Comparison of ENCODE assay signal across 20 cellular contexts in genomic region chr11:18907391-18907790, GRCh38. TPM values are rescaled to one million over a fixed set of nuclear protein-coding genes. Genes with fewer than 3 reads are reported as not detected.
DNase-seq lines count a peak whose midpoint lies in the region; ATAC-seq and TF ChIP-seq lines count a peak whose summit lies in the region.
"Had no signal": no experiment of that assay in that cellular context is flagged by ENCODE, and none has a peak within 500 bp of the region (broad histone marks: within the 10 kb centered on the region; RNA-seq: fewer than 3 reads in every experiment).

No MANE protein-coding gene starts in this region.

- no peaks in the 10 kb centered on the region for H3K27me3 Mint-ChIP-seq in endothelial cell (ENCODE audit: unreplicated experiment)

- DNase-seq in NCI-H446 treated with DMSO at 0.1 percent for 48 hours (lab: John Stamatoyannopoulos, UW) (peak; percentile 16), NCI-H446 (lab: John Stamatoyannopoulos, UW) (no peak), endothelial cell (ENCODE audit: low spot score) (no peak), kidney tubule cell (ENCODE audit: low spot score) (peak; percentile 49), GM19240 (ENCODE audit: insufficient read length, low spot score) (no peak), cortex of kidney (lab: John Stamatoyannopoulos, UW) (no peak)
- DNase-seq: AML-193, DMS79 treated with DMSO at 0.1 percent for 48 hours, NCI-H187, NCI-H510A, NCI-H748 treated with DMSO at 0.1 percent for 48 hours, PC-9, RPMI8226, SHP77, SW 1271 had no signal

- peaks cover 29% of the 10 kb centered on the region for H3K4me1 Mint-ChIP-seq in endothelial cell (ENCODE audit: unreplicated experiment)
- H3K4me1 Mint-ChIP-seq: IgD-negative memory B cell had no signal

- TF ChIP-seq CTCF in endothelial cell (IDR thresholded peaks at IDR 0.05; ENCODE audit: unreplicated experiment): no peak

- H3K9me3 Mint-ChIP-seq in endothelial cell (ENCODE audit: unreplicated experiment): peaks cover 7% of the 10 kb centered on the region
- H3K9me3 Mint-ChIP-seq: GM23338, IgD-negative memory B cell had no signal

- peak overlapping the region; percentile 26 for H3K27ac Mint-ChIP-seq in endothelial cell (ENCODE audit: unreplicated experiment)
- H3K27ac Mint-ChIP-seq: GM23338, IgD-negative memory B cell had no signal

- H3K4me3 Mint-ChIP-seq in endothelial cell (ENCODE audit: unreplicated experiment): no peak overlapping the region
- H3K4me3 Mint-ChIP-seq: GM23338 had no signal

- no peak for ATAC-seq in HG03108 (IDR thresholded peaks at IDR 0.05; ENCODE audit: unreplicated experiment)
- ATAC-seq: GM12878, GM23338 had no signal

- peaks cover 7% of the 10 kb centered on the region for H3K36me3 Mint-ChIP-seq in endothelial cell (ENCODE audit: low read depth, unreplicated experiment)
- H3K36me3 Mint-ChIP-seq: IgD-negative memory B cell had no signal

RNA-seq across cellular contexts. Expression of gene MRGPRX1, which starts 31.8 kb away (rescaled TPM):
- not detected for total RNA-seq in endothelial cell (ENCODE audit: unreplicated experiment)
- total RNA-seq: A172, GM12878, GM23338, PC-9 had no signal

Comparison
In these comparisons a context has a peak if more than half of its experiments do, and no peak if none do; other contexts are left out.
1. DNase-seq: peak in NCI-H446 treated with DMSO at 0.1 percent for 48 hours (single experiment) and kidney tubule cell (single experiment); none in NCI-H446 (0 of 2), endothelial cell (single experiment), GM19240 (single experiment) and cortex of kidney (single experiment).